Comparison of ENCODE assay signal across 20 cellular contexts in genomic region chr6:15987569-15987968, GRCh38.
DNase-seq lines count a peak whose midpoint lies in the region; ATAC-seq and TF ChIP-seq lines count a peak whose summit lies in the region.
"Had no signal": no experiment of that assay in that cellular context is flagged by ENCODE, and none has a peak within 500 bp of the region (broad histone marks: within the 10 kb centered on the region; RNA-seq: fewer than 3 reads in every experiment).

No MANE protein-coding gene starts in this region.

- H3K36me3 ChIP-seq in SK-N-SH (replicated peaks in 1 of 2; ENCODE audit: control insufficient read depth in 1 of 2, insufficient read depth in 2 of 2, low read length in 1 of 2) (no peaks in the 10 kb centered on the region), fibroblast of lung (ENCODE audit: control insufficient read depth, insufficient read depth, low read length) (no peaks in the 10 kb centered on the region), smooth muscle cell (ENCODE audit: low read depth) (no peaks in the 10 kb centered on the region)
- H3K36me3 ChIP-seq: gastroesophageal sphincter had no signal

- H3K4me2 ChIP-seq in SK-N-SH (no peak overlapping the region), fibroblast of lung (ENCODE audit: extremely low read depth, insufficient read depth, low read length) (no peak overlapping the region), smooth muscle cell (peak overlapping the region; percentile 41)

- WGBS in SK-N-SH (ENCODE audit: low lambda C conversion rate): 24% methylated on average over 6 of the region's 6 CpGs
- 18% methylated on average over 6 of the region's 6 CpGs for WGBS in smooth muscle cell (ENCODE audit: low lambda C conversion rate)

- CTCF ChIA-PET in SK-N-SH (lab: Yijun Ruan, JAX): interaction anchor here (0.7 kb wide), 1 partner anchor 168 kb away, joined by 3 read pairs; no protein-coding TSS in a partner anchor

- TF ChIP-seq EP300 in SK-N-SH (IDR thresholded peaks at IDR 0.05; ENCODE audit: borderline replicate concordance in 1 of 2, low read depth in 1 of 2, low read length in 1 of 2): no peak

- no peaks in the 10 kb centered on the region for H3K27me3 ChIP-seq in SK-N-SH (ENCODE audit: insufficient read depth)
- no peaks in the 10 kb centered on the region for H3K27me3 ChIP-seq in fibroblast of lung (ENCODE audit: control insufficient read depth, insufficient read depth, low read length)
- H3K27me3 ChIP-seq in smooth muscle cell (ENCODE audit: low read depth): no peaks in the 10 kb centered on the region
- H3K27me3 ChIP-seq: gastroesophageal sphincter had no signal

- no peaks in the 10 kb centered on the region; a peak in 1 of 4 replicates for H3K4me1 ChIP-seq in SK-N-SH (ENCODE audit: control insufficient read depth in 1 of 2, insufficient read depth in 2 of 2, low read depth in 1 of 2, low read length in 1 of 2)
- no peaks in the 10 kb centered on the region for H3K4me1 ChIP-seq in fibroblast of lung (ENCODE audit: control insufficient read depth, extremely low read depth, insufficient read depth, low read length)
- no peaks in the 10 kb centered on the region for H3K4me1 ChIP-seq in smooth muscle cell (ENCODE audit: low read depth)
- H3K4me1 ChIP-seq: gastroesophageal sphincter had no signal

- H3K4me3 ChIP-seq in SK-N-SH (ENCODE audit: low read depth in 2 of 2, low read length in 1 of 2) (no peak overlapping the region), fibroblast of lung (replicated peaks in 1 of 4; ENCODE audit: control extremely low read depth in 1 of 4, insufficient read depth in 1 of 4, low read depth in 3 of 4, low read length in 4 of 4) (no peak overlapping the region), smooth muscle cell (no peak overlapping the region)
- H3K4me3 ChIP-seq: dorsolateral prefrontal cortex, gastroesophageal sphincter had no signal

- H3K27ac ChIP-seq in SK-N-SH (ENCODE audit: low read depth in 2 of 2, low read length in 1 of 2) (no peak overlapping the region), fibroblast of lung (ENCODE audit: insufficient read depth, low read length) (no peak overlapping the region), smooth muscle cell (ENCODE audit: low read depth) (no peak overlapping the region)
- H3K27ac ChIP-seq: dorsolateral prefrontal cortex, gastroesophageal sphincter had no signal

- no peak for TF ChIP-seq CTCF in SK-N-SH (IDR thresholded peaks at IDR 0.05)
- no peak for TF ChIP-seq CTCF in fibroblast of lung (conservative IDR thresholded peaks at IDR 0.05 in 1 of 2, IDR thresholded peaks at IDR 0.05 in 1 of 2; ENCODE audit: low read depth in 1 of 2, low read length in 2 of 2)
- no peak for TF ChIP-seq CTCF in smooth muscle cell (IDR thresholded peaks at IDR 0.05; ENCODE audit: borderline replicate concordance, insufficient read depth, poor library complexity, severe bottlenecking)

- no peaks in the 10 kb centered on the region for H3K79me2 ChIP-seq in SK-N-SH (ENCODE audit: insufficient read depth)
- H3K79me2 ChIP-seq in fibroblast of lung (ENCODE audit: control insufficient read depth, insufficient read depth, low read length): no peaks in the 10 kb centered on the region
- no peaks in the 10 kb centered on the region for H3K79me2 ChIP-seq in smooth muscle cell (ENCODE audit: low read depth)

- H3K9me2 ChIP-seq in SK-N-SH: no peaks in the 10 kb centered on the region

- no peak for ATAC-seq in SK-N-SH treated with all-trans-retinoic acid at 6 μM for 48 hours
- ATAC-seq: activated CD4-positive, CD25-positive, alpha-beta regulatory T cell treated with anti-CD3 and anti-CD28 coated beads, Interleukin-2, amount 50 U/mL, for 24 hours; gastroesophageal sphincter; natural killer cell; right cardiac atrium had no signal

- H2AFZ ChIP-seq in SK-N-SH (ENCODE audit: low read depth) (no peak overlapping the region), fibroblast of lung (ENCODE audit: low read length) (no peak overlapping the region), smooth muscle cell (ENCODE audit: low read depth) (no peak overlapping the region)

- no peak for DNase-seq in SK-N-SH
- peak; percentile 33 for DNase-seq in NCI-H69 (lab: John Stamatoyannopoulos, UW)
- DNase-seq in fibroblast of lung (ENCODE audit: low read depth in 2 of 2): peak; percentile 2 to 52
- DNase-seq in smooth muscle cell (lab: John Stamatoyannopoulos, UW; ENCODE audit: unreplicated experiment): no peak
- no peak for DNase-seq in Kasumi-1 (lab: John Stamatoyannopoulos, UW)
- DNase-seq in GF-D8 (lab: John Stamatoyannopoulos, UW): no peak
- no peak for DNase-seq in SIG-M5 (lab: John Stamatoyannopoulos, UW)
- DNase-seq: activated T-cell treated with anti-CD3 and anti-CD28 coated beads, Interleukin-2, amount 50 U/mL, for 48 hours; amniotic stem cell; DND-41; dorsolateral prefrontal cortex; H7; natural killer cell; NCI-H1048; right cardiac atrium; stimulated activated CD4-positive, alpha-beta T cell treated with anti-CD3 and anti-CD28 coated beads, Interleukin-2, amount 100 ng/mL, for 48 hours; stimulated activated naive CD4-positive, alpha-beta T cell had no signal

- TF ChIP-seq RAD21 in SK-N-SH (IDR thresholded peaks at IDR 0.05; ENCODE audit: low read length): no peak

- H3K9me3 ChIP-seq in SK-N-SH (no peaks in the 10 kb centered on the region), fibroblast of lung (ENCODE audit: control insufficient read depth, insufficient read depth, low read depth, low read length) (no peaks in the 10 kb centered on the region), smooth muscle cell (replicated peaks; ENCODE audit: low read depth) (no peaks in the 10 kb centered on the region)
- H3K9me3 ChIP-seq: gastroesophageal sphincter had no signal

- no peak overlapping the region for H3K9ac ChIP-seq in SK-N-SH
- H3K9ac ChIP-seq in fibroblast of lung (ENCODE audit: insufficient read depth, low read length): no peak overlapping the region
- H3K9ac ChIP-seq in smooth muscle cell (ENCODE audit: low read depth): no peak overlapping the region

- no peaks in the 10 kb centered on the region for H3F3A ChIP-seq in SK-N-SH (replicated peaks; ENCODE audit: insufficient read depth)
- no peaks in the 10 kb centered on the region for H3F3A ChIP-seq in smooth muscle cell (ENCODE audit: low read depth)

- POLR2A ChIA-PET in SK-N-SH (lab: Yijun Ruan, JAX): no interaction called here

- H4K20me1 ChIP-seq in SK-N-SH (ENCODE audit: insufficient read depth) (no peaks in the 10 kb centered on the region), fibroblast of lung (ENCODE audit: control insufficient read depth, extremely low read depth, insufficient read depth, low read length) (no peaks in the 10 kb centered on the region), smooth muscle cell (ENCODE audit: low read depth) (no peaks in the 10 kb centered on the region)

TF ChIP-seq in SK-N-SH treated with all-trans-retinoic acid at 6 μM for 48 hours, 23 proteins besides CTCF, POLR2A, EP300 and RAD21 (continues in another document):
- TF ChIP-seq, protein P1, sequence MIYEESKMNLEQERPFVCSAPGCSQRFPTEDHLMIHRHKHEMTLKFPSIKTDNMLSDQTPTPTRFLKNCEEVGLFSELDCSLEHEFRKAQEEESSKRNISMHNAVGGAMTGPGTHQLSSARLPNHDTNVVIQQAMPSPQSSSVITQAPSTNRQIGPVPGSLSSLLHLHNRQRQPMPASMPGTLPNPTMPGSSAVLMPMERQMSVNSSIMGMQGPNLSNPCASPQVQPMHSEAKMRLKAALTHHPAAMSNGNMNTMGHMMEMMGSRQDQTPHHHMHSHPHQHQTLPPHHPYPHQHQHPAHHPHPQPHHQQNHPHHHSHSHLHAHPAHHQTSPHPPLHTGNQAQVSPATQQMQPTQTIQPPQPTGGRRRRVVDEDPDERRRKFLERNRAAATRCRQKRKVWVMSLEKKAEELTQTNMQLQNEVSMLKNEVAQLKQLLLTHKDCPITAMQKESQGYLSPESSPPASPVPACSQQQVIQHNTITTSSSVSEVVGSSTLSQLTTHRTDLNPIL (CRISPR knock-in tag; IDR thresholded peaks at IDR 0.05; ENCODE audit: low read depth): 0 out of 2 replicates have a peak, but pooled peaks have one; percentile 20
- no peak for TF ChIP-seq ZNF70 (CRISPR knock-in tag; IDR thresholded peaks at IDR 0.05)

TF ChIP-seq in SK-N-SH, 30 proteins besides CTCF, POLR2A, EP300 and RAD21:
- no peak for TF ChIP-seq JUND (IDR thresholded peaks at IDR 0.05)
- TF ChIP-seq CHD2 (IDR thresholded peaks at IDR 0.05; ENCODE audit: low read length, partially characterized antibody): no peak
- TF ChIP-seq FOXJ3 (CRISPR knock-in tag; IDR thresholded peaks at IDR 0.05): no peak
- no peak for TF ChIP-seq POLR2AphosphoS5 (IDR thresholded peaks at IDR 0.05; ENCODE audit: low read depth, low read length)
- TF ChIP-seq TEAD4 (IDR thresholded peaks at IDR 0.05; ENCODE audit: borderline replicate concordance, insufficient read depth): no peak
- TF ChIP-seq NRF1 (IDR thresholded peaks at IDR 0.05; ENCODE audit: low read depth, low read length): no peak
- TF ChIP-seq RXRA (IDR thresholded peaks at IDR 0.05; ENCODE audit: borderline replicate concordance, low read depth): no peak
- no peak for TF ChIP-seq FOSL2 (IDR thresholded peaks at IDR 0.05; ENCODE audit: borderline replicate concordance, low read depth)
- no peak for TF ChIP-seq PBX3 (IDR thresholded peaks at IDR 0.05)
- no peak for TF ChIP-seq FOXM1 (IDR thresholded peaks at IDR 0.05; ENCODE audit: low read depth)
- no peak for TF ChIP-seq TAF1 (IDR thresholded peaks at IDR 0.05; ENCODE audit: borderline replicate concordance, low read depth, low read length)

Comparison
In these comparisons a context has a peak if more than half of its experiments do, and no peak if none do; other contexts are left out.
1. DNase-seq: peak in NCI-H69 (single experiment) and fibroblast of lung (2 of 2); none in SK-N-SH (single experiment), smooth muscle cell (single experiment), Kasumi-1 (0 of 2), GF-D8 (single experiment) and SIG-M5 (single experiment).